ENCODE assay signal across 8 cellular contexts in genomic region chr14:50231475-50232275, GRCh38. TPM values are rescaled to one million over a fixed set of nuclear protein-coding genes. Genes with fewer than 3 reads are reported as not detected.
DNase-seq lines count a peak whose midpoint lies in the region; TF ChIP-seq lines count a peak whose summit lies in the region.

Gene SOS2, minus strand, starts transcription at chr14:50231578. Its CDS starts 295 bp downstream, at chr14:50231283.

- no peak within 1 kb of the TSS for H2BK5ac ChIP-seq in H9 (ENCODE audit: insufficient read length, low read length)

- H3K27me3 ChIP-seq in H9 (ENCODE audit: insufficient read depth, low read length) (no peaks in the 10 kb centered on the region), SJSA1 (replicated peaks) (no peaks in the 10 kb centered on the region), neutrophil (no peaks in the 10 kb centered on the region)

- no peak within 1 kb of the TSS for H2AK5ac ChIP-seq in H9 (ENCODE audit: insufficient read length, low read length)

- H2BK15ac ChIP-seq in H9 (ENCODE audit: low read depth, low read length), result no peak within 1 kb of the TSS; the same call in 1 of the 2 replicates

- peak within 1 kb of the TSS; percentile 91 for H3K4me3 ChIP-seq in SJSA1
- H3K4me3 ChIP-seq in neutrophil (ENCODE audit: low read depth in 1 of 2, low read length in 1 of 2), result peak within 1 kb of the TSS; percentile 86 to 91

- no peak within 1 kb of the TSS for H3K23ac ChIP-seq in H9 (ENCODE audit: insufficient read length, low read depth, low read length)

- H3K18ac ChIP-seq in H9 (ENCODE audit: insufficient read length, low read depth, low read length), result no peak within 1 kb of the TSS

- no peaks in the 10 kb centered on the region for H3K9me3 ChIP-seq in H9 (ENCODE audit: control insufficient read depth, low read depth, low read length)
- no peaks in the 10 kb centered on the region for H3K9me3 ChIP-seq in SJSA1 (replicated peaks)
- no peaks in the 10 kb centered on the region for H3K9me3 ChIP-seq in neutrophil

- H3K27ac Mint-ChIP-seq in H9, result peak within 1 kb of the TSS in 2 of 3 experiments; percentile 72 to 88; a peak in 4 of 7 replicates

- H4K20me1 ChIP-seq in H9 (ENCODE audit: control insufficient read depth, insufficient read depth, insufficient read length), result no peaks in the 10 kb centered on the region

- no peaks in the 10 kb centered on the region for H3K79me1 ChIP-seq in H9 (ENCODE audit: insufficient read depth, low read depth, low read length, poor library complexity, severe bottlenecking)

- H3K4me3 Mint-ChIP-seq in H9, result peak within 1 kb of the TSS; percentile 82 to 91

- no peak within 1 kb of the TSS for H4K8ac ChIP-seq in H9 (replicated peaks; ENCODE audit: insufficient read length, low read depth, low read length)

- no peak for TF ChIP-seq CTCF in H9 (conservative IDR thresholded peaks at IDR 0.05)
- peak; percentile 15 for TF ChIP-seq CTCF in neutrophil (IDR thresholded peaks at IDR 0.05)

- peak within 1 kb of the TSS; percentile 79; the same call in 1 of the 2 replicates for H3K14ac ChIP-seq in H9 (ENCODE audit: insufficient read depth, low read length)

- H3K23me2 ChIP-seq in H9 (ENCODE audit: insufficient read length, low read depth, low read length, poor library complexity, severe bottlenecking), result peaks cover 7% of the 10 kb centered on the region

- peaks cover 8 to 12% (median 8%) of the 10 kb centered on the region in 3 experiments for H3K36me3 Mint-ChIP-seq in H9 (ENCODE audit: insufficient read depth in 1 of 3, low read depth in 3 of 3)

- H3K9me3 Mint-ChIP-seq in H9, result peaks cover 5 to 10% of the 10 kb centered on the region in 2 experiments

- peaks cover 15% of the 10 kb centered on the region for H3K36me3 ChIP-seq in SJSA1
- no peaks in the 10 kb centered on the region for H3K36me3 ChIP-seq in neutrophil

- H3K4me1 ChIP-seq in H9 (ENCODE audit: insufficient read depth, low read length), result no peaks in the 10 kb centered on the region
- H3K4me1 ChIP-seq in SJSA1 (replicated peaks), result peaks cover 14% of the 10 kb centered on the region
- H3K4me1 ChIP-seq in neutrophil (ENCODE audit: control insufficient read depth in 1 of 2, insufficient read depth in 1 of 2, low read depth in 1 of 2, low read length in 1 of 2), result peaks cover 37 to 41% of the 10 kb centered on the region in 2 experiments

- H2BK120ac ChIP-seq in H9 (ENCODE audit: low read depth, low read length, poor library complexity, severe bottlenecking), result no peak within 1 kb of the TSS

- H3T11ph ChIP-seq in H9 (ENCODE audit: low read length), result no peak within 1 kb of the TSS

- H3K4ac ChIP-seq in H9 (ENCODE audit: low read depth, low read length), result no peak within 1 kb of the TSS

- no peak within 1 kb of the TSS for H3K56ac ChIP-seq in H9 (ENCODE audit: insufficient read length, low read depth, low read length)

- H3K4me1 Mint-ChIP-seq in H9, result peaks cover 18 to 22% of the 10 kb centered on the region in 2 experiments

- no peaks in the 10 kb centered on the region for H3K27me3 Mint-ChIP-seq in H9 (ENCODE audit: low read depth)

- DNase-seq in GDM1 (lab: John Stamatoyannopoulos, UW), result peak; percentile 87
- DNase-seq in H9, result peak; percentile 91
- DNase-seq in M059J (ENCODE audit: low read depth), result peak; percentile 82
- peak; percentile 82 to 92 for DNase-seq in SJSA1 (ENCODE audit: low read depth in 1 of 2, low spot score in 2 of 2)
- DNase-seq in activated naive CD4-positive, alpha-beta T cell (lab: John Stamatoyannopoulos, UW), result peak; percentile 53 to 77 (median 60)
- DNase-seq in foreskin melanocyte, result peak; percentile 79
- DNase-seq in substantia nigra (lab: John Stamatoyannopoulos, UW), result peak; percentile 50 to 98 (median 89)

- peak within 1 kb of the TSS; percentile 84 for H3K4me2 ChIP-seq in H9 (ENCODE audit: insufficient read depth, insufficient read length, low read length)

- H3K79me2 ChIP-seq in H9 (ENCODE audit: insufficient read depth, low read length), result 0 out of 2 replicates have a peak, but pooled peaks cover 4% of the 10 kb centered on the region

- H2BK20ac ChIP-seq in H9 (ENCODE audit: low read depth, low read length, poor library complexity, severe bottlenecking), result no peak within 1 kb of the TSS

- peak within 1 kb of the TSS; percentile 54 for H3K9ac ChIP-seq in H9 (ENCODE audit: extremely low read depth, insufficient read length, low read length)

- no CpG with 5 or more reads among the region's 90 CpGs for WGBS in H9 (ENCODE audit: extremely low coverage, insufficient read length, low lambda C conversion rate)

- no peak within 1 kb of the TSS for H3K27ac ChIP-seq in H9 (ENCODE audit: insufficient read length, low read depth, low read length)
- peak within 1 kb of the TSS; percentile 85 for H3K27ac ChIP-seq in SJSA1
- H3K27ac ChIP-seq in neutrophil, result peak within 1 kb of the TSS; percentile 97
- H3K27ac ChIP-seq in substantia nigra (ENCODE audit: low read depth, low read length, poor library complexity, severe bottlenecking), result peak within 1 kb of the TSS; percentile 94

- no peak within 1 kb of the TSS for H2AFZ ChIP-seq in H9 (ENCODE audit: low read length)

- H2BK12ac ChIP-seq in H9 (ENCODE audit: insufficient read length, low read depth, low read length), result no peak within 1 kb of the TSS

- no peak within 1 kb of the TSS for H4K91ac ChIP-seq in H9 (ENCODE audit: insufficient read length, low read depth, low read length)

- no peak within 1 kb of the TSS for H4K5ac ChIP-seq in H9 (ENCODE audit: insufficient read length, low read depth, low read length)

RNA-seq across cellular contexts. Expression of gene SOS2, which starts in this region (rescaled TPM):
- total RNA-seq in H9 (2021), result 9.4 and 9.6 TPM in 2 replicates
- 12.9 and 22.8 TPM in 2 replicates for total RNA-seq in M059J (2014; rRNA removed; shearing (Covaris generic))
- 10.3 and 16.2 TPM in 2 replicates for total RNA-seq in SJSA1 (2014; rRNA removed; shearing (Covaris generic))
